9 cellular contexts compared by ENCODE assay signal in the genomic region with DNA sequence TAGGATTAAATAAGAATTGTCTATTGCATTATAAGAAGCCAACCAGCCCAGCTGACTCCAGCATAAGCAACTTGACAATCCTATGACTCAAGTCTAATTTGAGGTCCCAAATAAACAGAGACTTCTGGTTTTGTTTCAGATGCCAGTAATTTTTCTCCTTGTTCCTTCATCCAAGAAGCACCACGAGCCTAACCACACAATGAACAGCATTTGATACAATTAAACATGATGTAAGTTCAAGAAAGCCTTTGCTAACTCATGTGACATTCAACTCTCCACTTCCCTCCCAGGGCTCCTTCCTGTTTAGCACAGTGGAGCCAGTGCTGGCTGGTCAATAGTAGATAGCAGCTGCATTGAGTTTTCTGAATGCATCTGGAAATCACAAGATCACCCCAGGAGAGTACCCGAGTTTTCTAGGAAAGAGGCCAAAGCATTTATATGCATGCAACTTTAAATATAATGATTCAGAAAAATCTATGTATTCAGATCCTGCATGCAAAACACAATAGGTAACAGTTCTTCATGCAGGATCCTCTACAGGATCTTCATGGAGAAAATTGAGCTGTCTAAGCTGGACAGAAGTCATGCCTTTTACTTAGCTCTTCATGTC.
DNase-seq lines count a peak whose midpoint lies in the region; TF ChIP-seq lines count a peak whose summit lies in the region.
"Had no signal": no experiment of that assay in that cellular context is flagged by ENCODE, and none has a peak within 500 bp of the region (broad histone marks: within the 10 kb centered on the region; RNA-seq: fewer than 3 reads in every experiment).

No MANE protein-coding gene starts in this region.

- H3K9me3 Mint-ChIP-seq in endodermal cell, result no peaks in the 10 kb centered on the region

- no peaks in the 10 kb centered on the region for H3K27me3 ChIP-seq in endodermal cell (ENCODE audit: control insufficient read depth, insufficient read depth, low read length, poor library complexity, severe bottlenecking)

- no peak for TF ChIP-seq CTCF in endodermal cell (conservative IDR thresholded peaks at IDR 0.05)

- no peak overlapping the region for H3K9ac ChIP-seq in endodermal cell (ENCODE audit: extremely low read depth, low read length, poor library complexity, severe bottlenecking)

- H3K4me1 Mint-ChIP-seq in endodermal cell, result no peaks in the 10 kb centered on the region

- DNase-seq in AML-193 (lab: John Stamatoyannopoulos, UW) (peak; percentile 90), HT1080 (ENCODE audit: low read depth) (peak; percentile 77), brain pericyte (ENCODE audit: low read depth, low spot score) (peak; percentile 41), middle frontal gyrus (ENCODE audit: extremely low spot score, low spot score) (peak; percentile 22), endodermal cell (no peak), T-helper 1 cell (no peak), NCI-H1436 (lab: John Stamatoyannopoulos, UW) (no peak)
- no peak for DNase-seq in stimulated activated naive CD4-positive, alpha-beta T cell (lab: John Stamatoyannopoulos, UW)

- H3K27ac Mint-ChIP-seq in endodermal cell, result no peak overlapping the region

- no peaks in the 10 kb centered on the region for H3K9me3 ChIP-seq in endodermal cell (ENCODE audit: control insufficient read depth, low read length)

- no peaks in the 10 kb centered on the region for H3K4me1 ChIP-seq in endodermal cell (ENCODE audit: control insufficient read depth, insufficient read depth, low read length)

- H3K36me3 ChIP-seq in endodermal cell (ENCODE audit: control insufficient read depth, insufficient read depth, low read length), result no peaks in the 10 kb centered on the region

- H3K36me3 Mint-ChIP-seq in endodermal cell (ENCODE audit: low read depth), result no peaks in the 10 kb centered on the region

- no peak overlapping the region for H3K27ac ChIP-seq in endodermal cell (ENCODE audit: low read depth, low read length)
- H3K27ac ChIP-seq: VCaP had no signal

- no peak overlapping the region for H3K4me3 ChIP-seq in endodermal cell (ENCODE audit: low read length)

- no peaks in the 10 kb centered on the region for H3K27me3 Mint-ChIP-seq in endodermal cell (ENCODE audit: insufficient read depth)

- 71 to 100% methylated on average over 1 to 2 of the region's 2 CpGs for WGBS in endodermal cell (ENCODE audit: insufficient coverage in 1 of 2, insufficient read length in 1 of 2), 2 experiments

- no peak overlapping the region for H3K4me3 Mint-ChIP-seq in endodermal cell

Comparison
In these comparisons a context has a peak if more than half of its experiments do, and no peak if none do; other contexts are left out.
1. DNase-seq: peak in AML-193 (2 of 2), HT1080 (single experiment), brain pericyte (single experiment) and middle frontal gyrus (single experiment); none in stimulated activated naive CD4-positive, alpha-beta T cell (0 of 6), endodermal cell (single experiment), T-helper 1 cell (0 of 5) and NCI-H1436 (single experiment).